ENCODE assay signal across 2 cellular contexts in the genomic region with DNA sequence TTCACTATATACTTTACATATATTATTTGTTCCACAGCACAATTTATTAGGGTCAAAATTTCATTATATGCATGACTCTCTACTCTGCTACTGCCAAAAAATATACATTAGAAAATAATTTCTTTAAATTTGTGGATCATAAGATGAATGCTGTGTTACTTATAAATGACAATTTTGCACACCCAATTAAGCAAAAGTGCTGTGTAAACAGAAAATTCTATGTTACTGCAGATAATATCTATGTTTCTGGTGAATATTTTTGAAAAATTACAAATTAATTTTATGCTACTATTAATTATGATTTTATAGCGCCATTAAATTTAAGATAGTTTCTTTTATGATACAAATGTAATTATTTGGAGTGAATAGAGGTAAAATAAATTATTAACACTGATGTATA.
TF ChIP-seq lines count a peak whose summit lies in the region.

No MANE protein-coding gene starts in this region.

TF ChIP-seq in HepG2, 621 proteins besides CTCF, POLR2A, EP300 and RAD21:
- TF ChIP-seq HMGA1 (CRISPR knock-in tag; conservative IDR thresholded peaks at IDR 0.05) (no peak), MAFF (IDR thresholded peaks at IDR 0.05; ENCODE audit: low read depth, low read length) (peak; percentile 40; the same call in 1 of the 2 replicates), MAFK (conservative IDR thresholded peaks at IDR 0.05 in 1 of 2, IDR thresholded peaks at IDR 0.05 in 1 of 2; ENCODE audit: low read length in 2 of 2) (peak; percentile 14 to 69; a peak in 2 of 4 replicates)
TF ChIP-seq in HepG2: peak in this region for 2.

TF ChIP-seq in K562, 482 proteins besides CTCF, POLR2A, EP300 and RAD21:
- no peak for TF ChIP-seq SMC3 (conservative IDR thresholded peaks at IDR 0.05; ENCODE audit: insufficient read depth, low read depth, low read length)
- TF ChIP-seq TAF7 (tag; IDR thresholded peaks at IDR 0.05) = no peak
- no peak for TF ChIP-seq NCOA4 (IDR thresholded peaks at IDR 0.05; ENCODE audit: partially characterized antibody)
- peak; percentile 11; the same call in 1 of the 2 replicates for TF ChIP-seq ZNF316 (IDR thresholded peaks at IDR 0.05)
